In the genomic region with DNA sequence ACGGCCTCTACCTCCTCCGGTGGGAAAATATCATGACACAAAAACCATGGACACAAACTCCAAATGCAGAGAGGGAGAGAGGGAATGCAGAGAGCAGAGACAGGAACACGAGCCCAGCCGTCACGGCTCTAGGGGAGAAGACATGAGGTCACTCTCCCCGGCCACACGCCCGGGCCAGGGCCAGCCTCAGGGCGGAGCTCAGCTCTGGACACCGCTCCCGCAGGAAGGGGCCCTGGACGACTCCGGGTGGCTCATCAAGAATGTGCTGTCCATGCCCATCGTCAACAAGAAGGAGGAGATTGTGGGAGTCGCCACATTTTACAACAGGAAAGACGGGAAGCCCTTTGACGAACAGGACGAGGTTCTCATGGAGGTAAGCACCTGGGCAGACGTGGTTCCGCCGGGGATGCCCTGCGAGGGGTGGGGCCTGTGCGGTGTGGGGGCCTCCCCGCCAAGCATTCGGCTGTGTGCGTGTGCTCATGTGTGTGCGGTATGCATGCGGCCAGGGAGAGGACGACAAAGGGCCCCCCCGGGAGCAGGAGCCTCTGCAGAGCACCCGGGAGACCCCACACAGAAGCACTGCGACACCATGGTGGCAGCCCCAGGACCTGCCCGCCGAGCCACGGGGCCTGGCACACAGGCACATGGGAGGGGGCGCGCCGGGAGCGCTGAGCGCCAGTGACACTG, we compare ENCODE assay signal across 1 cellular context.
A peak's percentile ranks its signal among the peaks of the same experiment; 100 is the strongest.
TF ChIP-seq lines count a peak whose summit lies in the region.

No MANE protein-coding gene starts in this region.

TF ChIP-seq in HepG2, 621 proteins besides CTCF, POLR2A, EP300 and RAD21:
- TF ChIP-seq RARA (CRISPR knock-in tag; IDR thresholded peaks at IDR 0.05) (peak; percentile 5; the same call in 1 of the 2 replicates), IKZF4 (CRISPR knock-in tag; IDR thresholded peaks at IDR 0.05; ENCODE audit: borderline replicate concordance, low read depth, not compliant biosample characterization) (no peak), ZNF879 (CRISPR knock-in tag; IDR thresholded peaks at IDR 0.05) (no peak), MEIS2 (CRISPR knock-in tag; IDR thresholded peaks at IDR 0.05) (no peak), ZNF256 (CRISPR knock-in tag; conservative IDR thresholded peaks at IDR 0.05) (no peak)
- TF ChIP-seq, protein P1, sequence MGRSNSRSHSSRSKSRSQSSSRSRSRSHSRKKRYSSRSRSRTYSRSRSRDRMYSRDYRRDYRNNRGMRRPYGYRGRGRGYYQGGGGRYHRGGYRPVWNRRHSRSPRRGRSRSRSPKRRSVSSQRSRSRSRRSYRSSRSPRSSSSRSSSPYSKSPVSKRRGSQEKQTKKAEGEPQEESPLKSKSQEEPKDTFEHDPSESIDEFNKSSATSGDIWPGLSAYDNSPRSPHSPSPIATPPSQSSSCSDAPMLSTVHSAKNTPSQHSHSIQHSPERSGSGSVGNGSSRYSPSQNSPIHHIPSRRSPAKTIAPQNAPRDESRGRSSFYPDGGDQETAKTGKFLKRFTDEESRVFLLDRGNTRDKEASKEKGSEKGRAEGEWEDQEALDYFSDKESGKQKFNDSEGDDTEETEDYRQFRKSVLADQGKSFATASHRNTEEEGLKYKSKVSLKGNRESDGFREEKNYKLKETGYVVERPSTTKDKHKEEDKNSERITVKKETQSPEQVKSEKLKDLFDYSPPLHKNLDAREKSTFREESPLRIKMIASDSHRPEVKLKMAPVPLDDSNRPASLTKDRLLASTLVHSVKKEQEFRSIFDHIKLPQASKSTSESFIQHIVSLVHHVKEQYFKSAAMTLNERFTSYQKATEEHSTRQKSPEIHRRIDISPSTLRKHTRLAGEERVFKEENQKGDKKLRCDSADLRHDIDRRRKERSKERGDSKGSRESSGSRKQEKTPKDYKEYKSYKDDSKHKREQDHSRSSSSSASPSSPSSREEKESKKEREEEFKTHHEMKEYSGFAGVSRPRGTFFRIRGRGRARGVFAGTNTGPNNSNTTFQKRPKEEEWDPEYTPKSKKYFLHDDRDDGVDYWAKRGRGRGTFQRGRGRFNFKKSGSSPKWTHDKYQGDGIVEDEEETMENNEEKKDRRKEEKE (IDR thresholded peaks at IDR 0.05) = no peak
- TF ChIP-seq, protein P2, sequence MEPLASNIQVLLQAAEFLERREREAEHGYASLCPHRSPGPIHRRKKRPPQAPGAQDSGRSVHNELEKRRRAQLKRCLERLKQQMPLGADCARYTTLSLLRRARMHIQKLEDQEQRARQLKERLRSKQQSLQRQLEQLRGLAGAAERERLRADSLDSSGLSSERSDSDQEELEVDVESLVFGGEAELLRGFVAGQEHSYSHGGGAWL (CRISPR knock-in tag; IDR thresholded peaks at IDR 0.05) = no peak
